In genomic region chr10:29788113-29788512, GRCh38 we compare ENCODE assay signal across 26 cellular contexts.
"Had no signal": no experiment of that assay in that cellular context is flagged by ENCODE, and none has a peak within 500 bp of the region (broad histone marks: within the 10 kb centered on the region; RNA-seq: fewer than 3 reads in every experiment).

No MANE protein-coding gene starts in this region.

- H3K27ac ChIP-seq: epithelial cell of prostate, esophagus squamous epithelium, gastrocnemius medialis, heart right ventricle, left lung, lower lobe of right lung had no signal

- H3K4me3 ChIP-seq: esophagus squamous epithelium, gastrocnemius medialis, heart right ventricle, left lung, lower lobe of right lung, mucosa of descending colon had no signal

- ATAC-seq: effector memory CD8-positive, alpha-beta T cell; esophagus mucosa; gastrocnemius medialis; heart right ventricle; left cardiac atrium; left lung; left ventricle myocardium superior; lower lobe of right lung; mucosa of descending colon; naive thymus-derived CD8-positive, alpha-beta T cell had no signal

- FAIRE-seq: endometrium, islet of Langerhans, keratinocyte had no signal

- H3K27me3 ChIP-seq: esophagus squamous epithelium, gastrocnemius medialis, heart right ventricle, left lung had no signal

- H3K36me3 ChIP-seq: esophagus squamous epithelium, gastrocnemius medialis, heart right ventricle, left lung, lower lobe of right lung had no signal

- DNase-seq: cortex of kidney; effector CD8-positive, alpha-beta T cell; effector memory CD8-positive, alpha-beta T cell; endodermal cell; erythroblast; esophagus squamous epithelium; foreskin fibroblast; foreskin melanocyte; gastrocnemius medialis; glutamatergic neuron; head of caudate nucleus; heart right ventricle; hippocampal formation; left cardiac atrium; left lung; left ventricle myocardium superior; lower lobe of right lung; mesenchymal stem cell; mucosa of descending colon; naive B cell; naive thymus-derived CD8-positive, alpha-beta T cell had no signal

- H3K9me3 ChIP-seq: gastrocnemius medialis, left lung, mucosa of descending colon had no signal
